ENCODE assay signal across 1 cellular context in genomic region chr3:183884437-183885296, GRCh38.
TF ChIP-seq lines count a peak whose summit lies in the region.

Gene PARL, minus strand, starts transcription at chr3:183884880. Its CDS starts 34 bp downstream, at chr3:183884846.

TF ChIP-seq in K562, 482 proteins besides CTCF, POLR2A, EP300 and RAD21 (continued from another document and continues in another):
- TF ChIP-seq PBX2 (CRISPR knock-in tag; IDR thresholded peaks at IDR 0.05; ENCODE audit: low read depth) = no peak
- no peak for TF ChIP-seq PBX2 (tag; conservative IDR thresholded peaks at IDR 0.05; ENCODE audit: low read depth)
- peak; percentile 73; the same call in 1 of the 2 replicates for TF ChIP-seq RNF2 (IDR thresholded peaks at IDR 0.05)
- peak; percentile 85 for TF ChIP-seq HNRNPLL (IDR thresholded peaks at IDR 0.05; ENCODE audit: low read depth, low read length, poor library complexity, severe bottlenecking)
- TF ChIP-seq EGR1 (conservative IDR thresholded peaks at IDR 0.05) = peak; percentile 58
- no peak for TF ChIP-seq E2F4 (CRISPR knock-in tag; IDR thresholded peaks at IDR 0.05; ENCODE audit: low read depth)
- TF ChIP-seq CGGBP1 (CRISPR knock-in tag; IDR thresholded peaks at IDR 0.05) = 0 out of 2 replicates have a peak, but pooled peaks have one; percentile 9
- no peak for TF ChIP-seq FOXM1 (IDR thresholded peaks at IDR 0.05; ENCODE audit: low read depth)
- TF ChIP-seq FOXM1 (CRISPR knock-in tag; IDR thresholded peaks at IDR 0.05; ENCODE audit: low read depth) = 0 out of 2 replicates have a peak, but pooled peaks have one; percentile 85
- no peak for TF ChIP-seq ILK (tag; IDR thresholded peaks at IDR 0.05; ENCODE audit: borderline replicate concordance, low read depth)
- TF ChIP-seq HMG20A (CRISPR knock-in tag; conservative IDR thresholded peaks at IDR 0.05) = no peak
- TF ChIP-seq ZNF280A (IDR thresholded peaks at IDR 0.05; ENCODE audit: low read depth, partially characterized antibody) = no peak
- peak; percentile 89 for TF ChIP-seq SAP30 (IDR thresholded peaks at IDR 0.05; ENCODE audit: borderline replicate concordance, insufficient read depth, low read depth, low read length, poor library complexity, severe bottlenecking)
- TF ChIP-seq MTA3 (IDR thresholded peaks at IDR 0.05; ENCODE audit: borderline replicate concordance) = peak; percentile 92
- peak in 1 of 2 experiments; percentile 83; a peak in 2 of 4 replicates for TF ChIP-seq ZNF639 (CRISPR knock-in tag; conservative IDR thresholded peaks at IDR 0.05 in 1 of 2, IDR thresholded peaks at IDR 0.05 in 1 of 2)
- TF ChIP-seq MAFK (IDR thresholded peaks at IDR 0.05; ENCODE audit: low read length) = no peak
- peak; percentile 74 for TF ChIP-seq ETV5 (CRISPR knock-in tag; IDR thresholded peaks at IDR 0.05; ENCODE audit: low read depth)
- TF ChIP-seq ZNF263 (CRISPR knock-in tag; IDR thresholded peaks at IDR 0.05; ENCODE audit: borderline replicate concordance) = peak; percentile 65; the same call in 1 of the 2 replicates
- TF ChIP-seq HNRNPUL1 (IDR thresholded peaks at IDR 0.05; ENCODE audit: low read length) = no peak
- peak; percentile 67; the same call in 1 of the 2 replicates for TF ChIP-seq JUN (IDR thresholded peaks at IDR 0.05; ENCODE audit: borderline replicate concordance, low read depth, low read length)
- no peak for TF ChIP-seq JUN (CRISPR knock-in tag; IDR thresholded peaks at IDR 0.05; ENCODE audit: borderline replicate concordance)
- no peak for TF ChIP-seq ZNF121 (CRISPR knock-in tag; conservative IDR thresholded peaks at IDR 0.05)
- TF ChIP-seq ZNF274 (IDR thresholded peaks at IDR 0.05; ENCODE audit: borderline replicate concordance, low read depth, low read length) = no peak; the same call in 1 of the 2 replicates
- no peak for TF ChIP-seq ZFP1 (CRISPR knock-in tag; IDR thresholded peaks at IDR 0.05)
- no peak for TF ChIP-seq E2F3 (CRISPR knock-in tag; IDR thresholded peaks at IDR 0.05)
- TF ChIP-seq ZHX1 (conservative IDR thresholded peaks at IDR 0.05; ENCODE audit: low read length) = 0 out of 2 replicates have a peak, but pooled peaks have one; percentile 46
- TF ChIP-seq VEZF1 (CRISPR knock-in tag; IDR thresholded peaks at IDR 0.05) = peak; percentile 79
- TF ChIP-seq SUPT5H (IDR thresholded peaks at IDR 0.05) = peak; percentile 94
- peak; percentile 59 for TF ChIP-seq RBM22 (IDR thresholded peaks at IDR 0.05; ENCODE audit: low read depth, low read length, poor library complexity, severe bottlenecking)
- no peak for TF ChIP-seq CUX1 (CRISPR knock-in tag; IDR thresholded peaks at IDR 0.05)
- no peak for TF ChIP-seq ZFPM2 (CRISPR knock-in tag; IDR thresholded peaks at IDR 0.05)
- TF ChIP-seq ZNF239 (CRISPR knock-in tag; IDR thresholded peaks at IDR 0.05) = no peak
- no peak for TF ChIP-seq NFYB (IDR thresholded peaks at IDR 0.05; ENCODE audit: extremely low read depth, insufficient read length)
- TF ChIP-seq PRPF4 (IDR thresholded peaks at IDR 0.05; ENCODE audit: insufficient read depth, low read depth, low read length, poor library complexity, severe bottlenecking) = peak; percentile 70
- TF ChIP-seq ZNF707 (CRISPR knock-in tag; conservative IDR thresholded peaks at IDR 0.05) = no peak
- TF ChIP-seq AFF4 (CRISPR knock-in tag; IDR thresholded peaks at IDR 0.05) = peak; percentile 94
- no peak for TF ChIP-seq TFAM (CRISPR knock-in tag; conservative IDR thresholded peaks at IDR 0.05)
- peak; percentile 72 for TF ChIP-seq ZKSCAN1 (IDR thresholded peaks at IDR 0.05; ENCODE audit: low read depth, low read length)
- TF ChIP-seq RBM25 (IDR thresholded peaks at IDR 0.05; ENCODE audit: low read depth, low read length, severe bottlenecking) = no peak
